ENCODE assay signal across 8 cellular contexts in genomic region chr11:3854977-3855807, GRCh38.
A peak's percentile ranks its signal among the peaks of the same experiment; 100 is the strongest.
DNase-seq lines count a peak whose midpoint lies in the region; ATAC-seq and TF ChIP-seq lines count a peak whose summit lies in the region.

Gene STIM1 (plus strand): TSS chr11:3855664. CDS start chr11:3856271, 607 bp downstream.

- H3K27me3 ChIP-seq in RWPE2 (ENCODE audit: insufficient read depth, poor library complexity, severe bottlenecking) = no peaks in the 10 kb centered on the region

- H3K4me3 Mint-ChIP-seq in nephron progenitor cell = peak within 1 kb of the TSS; percentile 94
- peak within 1 kb of the TSS; percentile 97 to 99 for H3K4me3 Mint-ChIP-seq in stimulated activated naive CD8-positive, alpha-beta T cell treated with anti-CD3 and anti-CD28 coated beads, Interleukin-15, amount 100 ng/mL, for 72 hours

- peak within 1 kb of the TSS; percentile 75 for H3K4me3 ChIP-seq in RWPE2 (ENCODE audit: severe bottlenecking)
- peak within 1 kb of the TSS; percentile 86 for H3K4me3 ChIP-seq in fibroblast of pulmonary artery (replicated peaks; ENCODE audit: low read depth, low read length)

- peak within 1 kb of the TSS; percentile 61 for H3K27ac ChIP-seq in RWPE2 (ENCODE audit: poor library complexity, severe bottlenecking)

- no peaks in the 10 kb centered on the region for H3K4me1 ChIP-seq in RWPE2 (ENCODE audit: insufficient read depth, poor library complexity, severe bottlenecking)

- no peaks in the 10 kb centered on the region for H3K9me3 Mint-ChIP-seq in nephron progenitor cell
- H3K9me3 Mint-ChIP-seq in stimulated activated naive CD8-positive, alpha-beta T cell treated with anti-CD3 and anti-CD28 coated beads, Interleukin-15, amount 100 ng/mL, for 72 hours = no peaks in the 10 kb centered on the region

- no peaks in the 10 kb centered on the region for H3K36me3 Mint-ChIP-seq in nephron progenitor cell (ENCODE audit: low read depth)

- peak within 1 kb of the TSS; percentile 84 for H3K27ac Mint-ChIP-seq in nephron progenitor cell
- peak within 1 kb of the TSS; percentile 99 for H3K27ac Mint-ChIP-seq in stimulated activated naive CD8-positive, alpha-beta T cell treated with anti-CD3 and anti-CD28 coated beads, Interleukin-15, amount 100 ng/mL, for 72 hours

- ATAC-seq in RWPE2 (ENCODE audit: low read depth) = peak; percentile 81
- peak; percentile 85 for ATAC-seq in stimulated activated naive CD8-positive, alpha-beta T cell treated with anti-CD3 and anti-CD28 coated beads, Interleukin-15, amount 100 ng/mL, for 72 hours

- peaks cover 6% of the 10 kb centered on the region for H3K27me3 Mint-ChIP-seq in nephron progenitor cell (ENCODE audit: low read depth, poor library complexity)
- no peaks in the 10 kb centered on the region for H3K27me3 Mint-ChIP-seq in stimulated activated naive CD8-positive, alpha-beta T cell treated with anti-CD3 and anti-CD28 coated beads, Interleukin-15, amount 100 ng/mL, for 72 hours

- peak; percentile 96 for TF ChIP-seq CTCF in LNCAP (IDR thresholded peaks at IDR 0.05)
- peak; percentile 97 for TF ChIP-seq CTCF in RWPE2 (IDR thresholded peaks at IDR 0.05; ENCODE audit: poor library complexity, severe bottlenecking)
- peak; percentile 79 for TF ChIP-seq CTCF in fibroblast of pulmonary artery (IDR thresholded peaks at IDR 0.05; ENCODE audit: low read length, missing control alignments)
- peak; percentile 97 for TF ChIP-seq CTCF in nephron progenitor cell (IDR thresholded peaks at IDR 0.05)

- DNase-seq in ELR (ENCODE audit: low read depth) = peak; percentile 94
- peak; percentile 84 for DNase-seq in GOT3 (lab: John Stamatoyannopoulos, UW)
- DNase-seq in RWPE2 (ENCODE audit: low spot score) = peak; percentile 91
- peak; percentile 97 for DNase-seq in activated T-helper 9 cell treated with anti-CD3 and anti-CD28 coated beads, Interleukin-2, amount 50 U/mL, for 16 hours (ENCODE audit: low read depth)
- peak; percentile 95 for DNase-seq in fibroblast of pulmonary artery (ENCODE audit: low read depth)
- DNase-seq in nephron progenitor cell = peak; percentile 98
- DNase-seq in stimulated activated naive CD8-positive, alpha-beta T cell treated with anti-CD3 and anti-CD28 coated beads, Interleukin-15, amount 100 ng/mL, for 72 hours = peak; percentile 100

- H3K9me3 ChIP-seq in RWPE2 (ENCODE audit: severe bottlenecking) = no peaks in the 10 kb centered on the region

- H3K36me3 ChIP-seq in RWPE2 (ENCODE audit: low read depth) = no peaks in the 10 kb centered on the region

- H3K4me1 Mint-ChIP-seq in nephron progenitor cell = peaks cover 51% of the 10 kb centered on the region
- peaks cover 62% of the 10 kb centered on the region for H3K4me1 Mint-ChIP-seq in stimulated activated naive CD8-positive, alpha-beta T cell treated with anti-CD3 and anti-CD28 coated beads, Interleukin-15, amount 100 ng/mL, for 72 hours

Comparison
In these comparisons a context has a peak if more than half of its experiments do, and no peak if none do; other contexts are left out.
1. Peak in every context shown above with its lines: DNase-seq, ATAC-seq, H3K4me3 ChIP-seq and H3K27ac ChIP-seq.